ENCODE assay signal across 8 cellular contexts in the genomic region with DNA sequence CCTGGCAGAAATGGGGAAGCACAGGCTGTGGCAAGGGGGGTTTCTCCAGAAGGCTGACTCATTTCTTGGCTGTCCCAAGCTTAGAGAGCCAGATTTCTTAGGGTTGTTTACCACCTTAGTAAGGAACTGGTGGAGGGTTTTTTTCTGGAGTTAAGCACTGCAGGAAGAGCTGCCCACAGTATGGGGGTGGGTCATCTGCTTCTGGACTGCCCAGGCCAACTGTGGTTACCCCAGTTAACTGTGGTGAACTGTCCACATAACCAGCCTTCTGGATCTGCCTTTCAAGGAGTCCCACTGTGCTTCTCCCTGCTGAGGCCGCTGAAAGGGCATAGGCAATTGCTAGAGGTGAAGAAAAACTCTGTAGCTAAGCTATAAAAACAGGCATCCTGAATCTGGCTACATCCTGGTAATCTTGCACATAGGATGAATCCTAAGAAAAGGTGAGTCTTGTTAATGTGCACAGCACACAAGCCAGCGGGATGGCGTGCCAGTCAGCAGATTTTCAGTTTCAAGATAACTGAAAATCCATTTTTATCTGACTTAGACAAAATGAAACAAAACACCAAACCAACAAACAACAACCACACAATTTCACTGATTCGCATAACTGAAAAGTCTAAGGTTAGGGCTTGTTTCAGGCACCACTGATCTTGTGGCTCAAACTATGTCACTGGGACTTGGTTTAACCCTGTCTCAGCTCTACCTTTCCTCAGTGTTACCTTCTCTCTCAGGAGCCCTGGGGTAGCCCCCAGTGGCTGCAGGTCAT. TPM values are rescaled to one million over a fixed set of nuclear protein-coding genes. Genes with fewer than 3 reads are reported as not detected.
DNase-seq lines count a peak whose midpoint lies in the region; ATAC-seq and TF ChIP-seq lines count a peak whose summit lies in the region.

No MANE protein-coding gene starts in this region.

- DNase-seq in stimulated activated CD4-positive, alpha-beta T cell treated with anti-CD3 and anti-CD28 coated beads, Interleukin-1b, Interleukin-23, amount 100 ng/mL, for 48 hours: peak; percentile 42
- DNase-seq in stimulated activated CD4-positive, alpha-beta T cell treated with anti-CD3 and anti-CD28 coated beads, Interleukin-12 subunit alpha, Interleukin-12 subunit beta, amount 100 ng/mL, for 4 hours: no peak
- no peak for DNase-seq in activated CD8-positive, alpha-beta T cell treated with anti-CD3 and anti-CD28 coated beads, Interleukin-2, amount 10 ng/mL, durations not matched to agents 7 days and 5 days
- DNase-seq in stimulated activated CD4-positive, alpha-beta T cell treated with anti-CD3 and anti-CD28 coated beads, Interleukin-4, amount 100 ng/mL, for 24 hours: peak; percentile 24
- DNase-seq in PC-3: no peak
- DNase-seq in 8988T: no peak
- DNase-seq in endodermal cell: no peak

- BruUV-seq in PC-3 (replicated peaks; lab: Mats Ljungman, UMichigan): no TSS peak

- peaks cover 21% of the 10 kb centered on the region for H3K4me1 Mint-ChIP-seq in activated CD8-positive, alpha-beta T cell treated with anti-CD3 and anti-CD28 coated beads, Interleukin-2, amount 10 ng/mL, durations not matched to agents 7 days and 5 days (ENCODE audit: low read depth)
- H3K4me1 Mint-ChIP-seq in endodermal cell: no peaks in the 10 kb centered on the region

- H3K9me3 ChIP-seq in PC-3 (ENCODE audit: low read length) (no peaks in the 10 kb centered on the region), endodermal cell (ENCODE audit: control insufficient read depth, low read length) (peaks cover 25% of the 10 kb centered on the region)

- H2AFZ ChIP-seq in PC-3 (ENCODE audit: low read length): no peak overlapping the region

- H3K4me3 Mint-ChIP-seq in activated CD8-positive, alpha-beta T cell treated with anti-CD3 and anti-CD28 coated beads, Interleukin-2, amount 10 ng/mL, durations not matched to agents 7 days and 5 days: no peak overlapping the region
- no peak overlapping the region for H3K4me3 Mint-ChIP-seq in endodermal cell

- H3K9me3 Mint-ChIP-seq in activated CD8-positive, alpha-beta T cell treated with anti-CD3 and anti-CD28 coated beads, Interleukin-2, amount 10 ng/mL, durations not matched to agents 7 days and 5 days (ENCODE audit: insufficient read depth): peaks cover 24% of the 10 kb centered on the region
- peaks cover 40% of the 10 kb centered on the region for H3K9me3 Mint-ChIP-seq in endodermal cell

- ATAC-seq in HG03159 (IDR thresholded peaks at IDR 0.05; ENCODE audit: unreplicated experiment) (peak; percentile 61), PC-3 (no peak)
- ATAC-seq in activated CD8-positive, alpha-beta T cell treated with anti-CD3 and anti-CD28 coated beads, Interleukin-2, amount 10 ng/mL, durations not matched to agents 7 days and 5 days: peak; percentile 44

- POLR2A ChIA-PET in activated CD8-positive, alpha-beta T cell treated with anti-CD3 and anti-CD28 coated beads, Interleukin-2, amount 10 ng/mL, durations not matched to agents 7 days and 5 days (lab: Charles Lee): interaction anchor here (0.6 to 1.1 kb wide), 4 partner anchors 50 to 172 kb away, joined by 3 to 4 read pairs (median 3); a partner anchor contains a TSS
- POLR2A ChIA-PET in PC-3 (lab: Charles Lee; ENCODE audit: unreplicated experiment): no interaction called here

- WGBS in endodermal cell (ENCODE audit: insufficient coverage in 1 of 2, insufficient read length in 1 of 2), 2 experiments: 83 to 100% methylated on average over 3 to 4 of the region's 4 CpGs

- H3K27me3 ChIP-seq in PC-3 (ENCODE audit: low read length) (no peaks in the 10 kb centered on the region), endodermal cell (ENCODE audit: control insufficient read depth, insufficient read depth, low read length, poor library complexity, severe bottlenecking) (no peaks in the 10 kb centered on the region)

- H3K4me2 ChIP-seq in PC-3 (ENCODE audit: low read length): no peak overlapping the region

- no peaks in the 10 kb centered on the region for H3K36me3 ChIP-seq in PC-3 (ENCODE audit: low read depth, low read length)
- no peaks in the 10 kb centered on the region for H3K36me3 ChIP-seq in endodermal cell (ENCODE audit: control insufficient read depth, insufficient read depth, low read length)

- H3K4me1 ChIP-seq in PC-3 (ENCODE audit: insufficient read depth, low read length) (no peaks in the 10 kb centered on the region), endodermal cell (ENCODE audit: control insufficient read depth, insufficient read depth, low read length) (no peaks in the 10 kb centered on the region)

- peaks cover 8% of the 10 kb centered on the region for H3K27me3 Mint-ChIP-seq in activated CD8-positive, alpha-beta T cell treated with anti-CD3 and anti-CD28 coated beads, Interleukin-2, amount 10 ng/mL, durations not matched to agents 7 days and 5 days (ENCODE audit: low read depth)
- H3K27me3 Mint-ChIP-seq in endodermal cell (ENCODE audit: insufficient read depth): peaks cover 12% of the 10 kb centered on the region

- H3K79me2 ChIP-seq in PC-3 (ENCODE audit: low read length): no peaks in the 10 kb centered on the region

- peaks cover 9% of the 10 kb centered on the region for H3K36me3 Mint-ChIP-seq in activated CD8-positive, alpha-beta T cell treated with anti-CD3 and anti-CD28 coated beads, Interleukin-2, amount 10 ng/mL, durations not matched to agents 7 days and 5 days (ENCODE audit: low read depth)
- peaks cover 2% of the 10 kb centered on the region for H3K36me3 Mint-ChIP-seq in endodermal cell (ENCODE audit: low read depth)

- peak overlapping the region; percentile 60 for H3K27ac Mint-ChIP-seq in activated CD8-positive, alpha-beta T cell treated with anti-CD3 and anti-CD28 coated beads, Interleukin-2, amount 10 ng/mL, durations not matched to agents 7 days and 5 days
- no peak overlapping the region for H3K27ac Mint-ChIP-seq in endodermal cell

- no peak for TF ChIP-seq CTCF in PC-3 (conservative IDR thresholded peaks at IDR 0.05; ENCODE audit: low read depth, low read length)
- no peak for TF ChIP-seq CTCF in endodermal cell (conservative IDR thresholded peaks at IDR 0.05)

- no peak overlapping the region for H3K27ac ChIP-seq in PC-3 (ENCODE audit: low read length)
- no peak overlapping the region for H3K27ac ChIP-seq in endodermal cell (ENCODE audit: low read depth, low read length)

- CTCF ChIA-PET in activated CD8-positive, alpha-beta T cell treated with anti-CD3 and anti-CD28 coated beads, Interleukin-2, amount 10 ng/mL, durations not matched to agents 7 days and 5 days (lab: Charles Lee): interaction anchor here (2.0 to 2.2 kb wide), 2 partner anchors 31 to 41 kb away, joined by 14 to 16 read pairs; no protein-coding TSS in a partner anchor
- CTCF ChIA-PET in PC-3 (lab: Charles Lee): no interaction called here

- H3K9ac ChIP-seq in PC-3 (ENCODE audit: low read length) (no peak overlapping the region), endodermal cell (ENCODE audit: extremely low read depth, low read length, poor library complexity, severe bottlenecking) (no peak overlapping the region)

- no peaks in the 10 kb centered on the region for H3F3A ChIP-seq in PC-3 (ENCODE audit: low read length, unreplicated experiment)

- H3K4me3 ChIP-seq in PC-3 (ENCODE audit: low read length) (no peak overlapping the region), endodermal cell (ENCODE audit: low read length) (no peak overlapping the region)

- intact Hi-C loops in PC-3 (cut with micrococcal nuclease): no loop called here

- H3K9me2 ChIP-seq in PC-3 (replicated peaks; ENCODE audit: low read length): no peaks in the 10 kb centered on the region

- no peaks in the 10 kb centered on the region for H4K20me1 ChIP-seq in PC-3 (ENCODE audit: low read length)

RNA-seq across cellular contexts. Expression of a gene that starts 21.6 kb away (rescaled TPM):
- 1 to 10 TPM; 2.7 to 2.8 TPM for total RNA-seq in activated CD8-positive, alpha-beta T cell treated with anti-CD3 and anti-CD28 coated beads, Interleukin-2, amount 10 ng/mL, durations not matched to agents 7 days and 5 days
- total RNA-seq in PC-3 (2014; rRNA removed) (23.7 and 26.4 TPM in 2 replicates), endodermal cell (10 to 100 TPM; 33.2 to 35.6 TPM)
- 23.2 TPM for polyA plus RNA-seq in endodermal cell (2013, experiment 1 of 2)
- 23.9 TPM for polyA plus RNA-seq in endodermal cell (2013, experiment 2 of 2)

Comparison
In these comparisons a context has a peak if more than half of its experiments do, and no peak if none do; other contexts are left out.
1. DNase-seq: peak in stimulated activated CD4-positive, alpha-beta T cell treated with anti-CD3 and anti-CD28 coated beads, Interleukin-1b, Interleukin-23, amount 100 ng/mL, for 48 hours (single experiment) and stimulated activated CD4-positive, alpha-beta T cell treated with anti-CD3 and anti-CD28 coated beads, Interleukin-4, amount 100 ng/mL, for 24 hours (single experiment); none in stimulated activated CD4-positive, alpha-beta T cell treated with anti-CD3 and anti-CD28 coated beads, Interleukin-12 subunit alpha, Interleukin-12 subunit beta, amount 100 ng/mL, for 4 hours (single experiment), activated CD8-positive, alpha-beta T cell treated with anti-CD3 and anti-CD28 coated beads, Interleukin-2, amount 10 ng/mL, durations not matched to agents 7 days and 5 days (single experiment), PC-3 (single experiment), 8988T (single experiment) and endodermal cell (single experiment).